24 cellular contexts compared by ENCODE assay signal in genomic region chr7:99741438-99741795, GRCh38. TPM values are rescaled to one million over a fixed set of nuclear protein-coding genes. Genes with fewer than 3 reads are reported as not detected.
DNase-seq lines count a peak whose midpoint lies in the region; ATAC-seq and TF ChIP-seq lines count a peak whose summit lies in the region.
"Had no signal": no experiment of that assay in that cellular context is flagged by ENCODE, and none has a peak within 500 bp of the region (broad histone marks: within the 10 kb centered on the region; RNA-seq: fewer than 3 reads in every experiment).

No MANE protein-coding gene starts in this region.

- H3K27ac ChIP-seq in breast epithelium (no peak overlapping the region), hepatocyte (peak overlapping the region; percentile 80), caudate nucleus (ENCODE audit: low read depth, low read length) (no peak overlapping the region)
- H3K27ac ChIP-seq: C4-2B had no signal

- intact Hi-C loops in MCF 10A (cut with micrococcal nuclease) = loop anchor here (2.0 to 5.0 kb wide), 2 partner anchors 96 to 107 kb away; no protein-coding TSS in a partner anchor
- intact Hi-C loops in breast epithelium (cut with DNase I; ENCODE audit: low total_unique reads) = no loop called here

- no peaks in the 10 kb centered on the region for H4K20me1 ChIP-seq in hepatocyte (ENCODE audit: insufficient read depth, poor library complexity, severe bottlenecking)

- no peak overlapping the region for H3K4me2 ChIP-seq in hepatocyte
- H3K4me2 ChIP-seq: GM23338 had no signal

- POLR2A ChIA-PET in MCF 10A (lab: Yijun Ruan, JAX) = interaction anchor here (1.1 to 8.7 kb wide), 13 partner anchors 10 to 182 kb away, joined by 5 to 115 read pairs (median 15); partner anchors contain the start of genes CYP3A43, CYP3A5, ZNF655 and ZSCAN25

- ATAC-seq in HG03571 (IDR thresholded peaks at IDR 0.05; ENCODE audit: unreplicated experiment) = no peak
- ATAC-seq: GM23338, Panc1, Right ventricle myocardium inferior had no signal

- TF ChIP-seq CTCF in MCF 10A (IDR thresholded peaks at IDR 0.05; ENCODE audit: unreplicated experiment) (no peak), breast epithelium (IDR thresholded peaks at IDR 0.05) (no peak), hepatocyte (IDR thresholded peaks at IDR 0.05; ENCODE audit: poor library complexity) (no peak), nephron (IDR thresholded peaks at IDR 0.05; ENCODE audit: unreplicated experiment in 3 of 3) (no peak)

- H2AFZ ChIP-seq in hepatocyte = no peak overlapping the region
- H2AFZ ChIP-seq: GM23338 had no signal

- H3K4me3 Mint-ChIP-seq in MCF 10A (ENCODE audit: unreplicated experiment) (no peak overlapping the region), nephron (no peak overlapping the region)
- H3K4me3 Mint-ChIP-seq: GM23338 had no signal

- WGBS in hepatocyte (ENCODE audit: low lambda C conversion rate, missing lambda C conversion rate) = 89% methylated on average over 2 of the region's 2 CpGs

- H3K4me1 Mint-ChIP-seq in MCF 10A (ENCODE audit: insufficient read depth, unreplicated experiment) = peaks cover 43% of the 10 kb centered on the region
- peaks cover 27% of the 10 kb centered on the region for H3K4me1 Mint-ChIP-seq in nephron

- peak overlapping the region; percentile 87 for H3K27ac Mint-ChIP-seq in MCF 10A (ENCODE audit: low read depth, unreplicated experiment)
- peak overlapping the region in 2 of 3 experiments; percentile 6 to 50 for H3K27ac Mint-ChIP-seq in nephron
- H3K27ac Mint-ChIP-seq: GM23338 had no signal

- DNase-seq in MCF 10A (ENCODE audit: unreplicated experiment) (no peak), breast epithelium (ENCODE audit: low spot score in 2 of 2) (no peak), hepatocyte (ENCODE audit: low spot score) (no peak), caudate nucleus (lab: John Stamatoyannopoulos, UW) (no peak), T1000 (lab: John Stamatoyannopoulos, UW) (no peak), LoVo (ENCODE audit: low spot score) (no peak)
- DNase-seq: IMR-90, Karpas-422, MM.1S, NCI-H1048, NCI-H1436, NCI-H1930, NCI-H2227 treated with DMSO at 0.1 percent for 48 hours, NCI-H510A treated with DMSO at 0.1 percent for 48 hours, NCI-H774 had no signal

- H3K9me2 ChIP-seq in hepatocyte (replicated peaks; ENCODE audit: insufficient read depth) = no peaks in the 10 kb centered on the region

- H3K36me3 Mint-ChIP-seq in MCF 10A (ENCODE audit: insufficient read depth, unreplicated experiment) (peaks cover 6% of the 10 kb centered on the region), nephron (ENCODE audit: low read depth) (no peaks in the 10 kb centered on the region)

- H3K36me3 ChIP-seq in breast epithelium (no peaks in the 10 kb centered on the region), hepatocyte (replicated peaks; ENCODE audit: insufficient read depth, low read depth) (no peaks in the 10 kb centered on the region)
- H3K36me3 ChIP-seq: HAP-1 had no signal

- H3K4me1 ChIP-seq in breast epithelium (no peaks in the 10 kb centered on the region), hepatocyte (ENCODE audit: insufficient read depth) (peaks cover 6% of the 10 kb centered on the region)
- H3K4me1 ChIP-seq: HAP-1 had no signal

- no TSS peak for BruUV-seq in MCF 10A (replicated peaks; lab: Mats Ljungman, UMichigan)

- H3K9me3 ChIP-seq in breast epithelium (no peaks in the 10 kb centered on the region), hepatocyte (ENCODE audit: low read depth) (no peaks in the 10 kb centered on the region)
- H3K9me3 ChIP-seq: HAP-1 had no signal

- H3K27me3 ChIP-seq in breast epithelium (no peaks in the 10 kb centered on the region), hepatocyte (no peaks in the 10 kb centered on the region)

- no peak for TF ChIP-seq POLR2A in breast epithelium (IDR thresholded peaks at IDR 0.05)

- no peaks in the 10 kb centered on the region for H3K79me2 ChIP-seq in hepatocyte

- CTCF ChIA-PET in MCF 10A (lab: Yijun Ruan, JAX) = interaction anchor here (0.7 to 1.7 kb wide), 3 partner anchors 89 to 112 kb away, joined by 3 to 5 read pairs (median 4); no protein-coding TSS in a partner anchor

- H3K4me3 ChIP-seq in breast epithelium (no peak overlapping the region), hepatocyte (no peak overlapping the region)
- H3K4me3 ChIP-seq: GM23338, HAP-1 had no signal

- H3K27me3 Mint-ChIP-seq in MCF 10A (ENCODE audit: insufficient read depth, unreplicated experiment) (no peaks in the 10 kb centered on the region), nephron (ENCODE audit: low read depth) (no peaks in the 10 kb centered on the region)

- no peaks in the 10 kb centered on the region for H3K9me3 Mint-ChIP-seq in MCF 10A (ENCODE audit: unreplicated experiment)
- peaks cover 12% of the 10 kb centered on the region for H3K9me3 Mint-ChIP-seq in nephron
- H3K9me3 Mint-ChIP-seq: GM23338 had no signal

RNA-seq across cellular contexts. Expression of gene CYP3A7, which starts 6.4 kb away (rescaled TPM):
- total RNA-seq in MCF 10A (2022) (not detected in 2 replicates), breast epithelium (1 to 10 TPM in 2 of 3 donors, not detected in 1; 1.5 to 2.3 TPM), hepatocyte (770 and 803 TPM in 2 replicates)
- polyA plus RNA-seq in hepatocyte = 311 and 444 TPM in 2 replicates
- total RNA-seq: Daoy, GM23338, IMR-90, Right ventricle myocardium inferior, SK-MEL-5 had no signal
- polyA plus RNA-seq: IMR-90 had no signal

RNA-seq across cellular contexts. Expression of gene CYP3A4, which starts 42.6 kb away (rescaled TPM):
- not detected in 2 replicates for total RNA-seq in MCF 10A (2022)
- under 1 TPM; 0.33 to 0.64 (median 0.59) TPM for total RNA-seq in breast epithelium
- 29.8 and 43.4 TPM in 2 replicates for total RNA-seq in hepatocyte
- 25.6 and 42.2 TPM in 2 replicates for polyA plus RNA-seq in hepatocyte
- total RNA-seq: GM23338, IMR-90, Right ventricle myocardium inferior, SK-MEL-5 had no signal
- polyA plus RNA-seq: GM23338, IMR-90 had no signal

Comparison
In these comparisons a context has a peak if more than half of its experiments do, and no peak if none do; other contexts are left out.
1. RNA of gene CYP3A7, which starts 6.4 kb away (total RNA-seq): 770 to 803 TPM in hepatocyte; 1.5 to 2.3 TPM in breast epithelium and not detected in MCF 10A; every median in the first group is over 100 times any median in the second.
2. RNA of gene CYP3A4, which starts 42.6 kb away (total RNA-seq): 29.8 to 43.4 TPM in hepatocyte; 0.33 to 0.64 TPM in breast epithelium and not detected in MCF 10A; every median in the first group is over 10 times any median in the second.